In genomic region chr19:41928221-41928683, GRCh38 we compare ENCODE assay signal across 8 cellular contexts. TPM values are rescaled to one million over a fixed set of nuclear protein-coding genes. Genes with fewer than 3 reads are reported as not detected.
DNase-seq lines count a peak whose midpoint lies in the region; ATAC-seq and TF ChIP-seq lines count a peak whose summit lies in the region.

ERFL (minus strand) TSS chr19:41928449; CDS start chr19:41912919, 15,530 bp downstream.

- H3K36me3 ChIP-seq in mucosa of rectum (ENCODE audit: control insufficient read depth in 2 of 2, insufficient read depth in 2 of 2, low read length in 2 of 2): no peaks in the 10 kb centered on the region

- DNase-seq in DMS79 treated with DMSO at 0.1 percent for 48 hours (lab: John Stamatoyannopoulos, UW) (peak; percentile 21), DMS79 (lab: John Stamatoyannopoulos, UW) (no peak), MV-4-11 (lab: John Stamatoyannopoulos, UW) (peak; percentile 44)

- H3K4me3 Mint-ChIP-seq in brain: peak within 1 kb of the TSS; percentile 79 to 86 (median 81)

- no peaks in the 10 kb centered on the region for H3K9me3 ChIP-seq in mucosa of rectum (ENCODE audit: control insufficient read depth in 2 of 2, low read length in 2 of 2)

- H3K9me3 Mint-ChIP-seq in brain: peaks cover 0 to 5% (median 0%) of the 10 kb centered on the region in 5 experiments

- H3K27ac Mint-ChIP-seq in brain: no peak within 1 kb of the TSS

- no peak for TF ChIP-seq CTCF in brain (conservative IDR thresholded peaks at IDR 0.05)

- peak within 1 kb of the TSS; percentile 47 to 50 for H3K9ac ChIP-seq in mucosa of rectum (ENCODE audit: low read depth in 1 of 2, low read length in 2 of 2)

- H3K27me3 Mint-ChIP-seq in brain: peaks cover 57% of the 10 kb centered on the region

- H3K4me1 Mint-ChIP-seq in brain: peaks cover 17% of the 10 kb centered on the region

- H3K36me3 Mint-ChIP-seq in brain: peaks cover 2% of the 10 kb centered on the region

- H3K4me1 ChIP-seq in mucosa of rectum (ENCODE audit: control insufficient read depth in 2 of 2, insufficient read depth in 2 of 2, low read length in 2 of 2): peaks cover 9 to 11% of the 10 kb centered on the region in 2 donors

- H3K27ac ChIP-seq in mucosa of rectum (ENCODE audit: low read depth in 2 of 2, low read length in 2 of 2): peak within 1 kb of the TSS in 1 of 2 donors; percentile 38

- no peak for ATAC-seq in GM21723 (IDR thresholded peaks at IDR 0.05; ENCODE audit: unreplicated experiment)
- ATAC-seq in HG03108 (IDR thresholded peaks at IDR 0.05; ENCODE audit: unreplicated experiment): no peak
- ATAC-seq in GM21528 (IDR thresholded peaks at IDR 0.05; ENCODE audit: low FRiP score, unreplicated experiment): no peak

- peaks cover 30 to 31% of the 10 kb centered on the region in 2 donors for H3K27me3 ChIP-seq in mucosa of rectum (ENCODE audit: control insufficient read depth in 2 of 2, insufficient read depth in 2 of 2, low read length in 2 of 2)

- H3K4me3 ChIP-seq in mucosa of rectum (ENCODE audit: low read length in 2 of 2): peak within 1 kb of the TSS; percentile 74 to 75

RNA-seq across cellular contexts. Expression of gene ERFL, which starts in this region (rescaled TPM):
- 0.56 TPM for polyA plus RNA-seq in brain (ENCODE audit: insufficient read depth, low read depth, low replicate concordance)
